Comparison of ENCODE assay signal across 2 cellular contexts in the genomic region with DNA sequence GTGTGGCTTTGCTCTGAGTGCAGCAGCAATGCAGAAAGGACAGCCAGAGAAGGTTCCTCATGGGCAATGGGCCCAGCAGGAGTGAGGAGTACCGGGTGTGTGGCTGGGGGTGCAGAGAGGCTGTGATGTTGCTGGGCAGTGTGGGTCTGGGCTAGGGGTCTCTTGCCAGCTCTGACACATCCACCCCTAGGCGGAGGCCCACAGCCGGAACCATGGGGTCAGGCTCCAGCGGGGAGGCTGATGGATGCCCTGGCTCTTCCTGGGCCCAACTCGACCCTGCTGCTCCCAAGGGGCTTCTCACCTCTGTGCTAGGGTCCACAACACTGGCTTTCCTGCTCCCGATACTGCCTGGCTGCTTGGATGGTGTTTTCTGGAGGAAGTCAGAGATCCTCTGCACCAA.
TF ChIP-seq lines count a peak whose summit lies in the region.

No MANE protein-coding gene starts in this region.

TF ChIP-seq in IMR-90, 13 proteins besides CTCF, POLR2A, EP300 and RAD21:
- no peak for TF ChIP-seq RFX5 (IDR thresholded peaks at IDR 0.05; ENCODE audit: low read depth, low read length)
- no peak for TF ChIP-seq BHLHE40 (IDR thresholded peaks at IDR 0.05; ENCODE audit: low read depth, low read length)
- TF ChIP-seq MAFK (IDR thresholded peaks at IDR 0.05; ENCODE audit: low read depth, low read length) = no peak
- TF ChIP-seq NFE2L2 (IDR thresholded peaks at IDR 0.05; ENCODE audit: low read depth, low read length) = no peak
- no peak for TF ChIP-seq MXI1 (IDR thresholded peaks at IDR 0.05; ENCODE audit: borderline replicate concordance, low read depth, low read length)
- TF ChIP-seq RCOR1 (IDR thresholded peaks at IDR 0.05; ENCODE audit: insufficient replicate concordance, low read length) = no peak
- TF ChIP-seq FOS (IDR thresholded peaks at IDR 0.05; ENCODE audit: low read depth, low read length) = no peak
- no peak for TF ChIP-seq CHD1 (IDR thresholded peaks at IDR 0.05; ENCODE audit: low read depth, low read length)

TF ChIP-seq in K562, 482 proteins besides CTCF, POLR2A, EP300 and RAD21:
- TF ChIP-seq POLR2G (IDR thresholded peaks at IDR 0.05; ENCODE audit: low read depth, low read length) = 0 out of 2 replicates have a peak, but pooled peaks have one; percentile 28
- no peak for TF ChIP-seq ZNF253 (CRISPR knock-in tag; conservative IDR thresholded peaks at IDR 0.05)
TF ChIP-seq in K562: peak in this region for 1.
